ENCODE assay signal across 8 cellular contexts in genomic region chr16:58499615-58500328, GRCh38. TPM values are rescaled to one million over a fixed set of nuclear protein-coding genes. Genes with fewer than 3 reads are reported as not detected.
DNase-seq lines count a peak whose midpoint lies in the region; FAIRE-seq and TF ChIP-seq lines count a peak whose summit lies in the region.

Gene NDRG4 (plus strand): TSS chr16:58500143. CDS start chr16:58500249, 106 bp downstream.

- peak within 1 kb of the TSS; percentile 39 for H3K4me2 ChIP-seq in GM23248 (ENCODE audit: unreplicated experiment)

- H3K9me3 ChIP-seq in GM23248 (ENCODE audit: low read depth) (no peaks in the 10 kb centered on the region), WERI-Rb-1 (ENCODE audit: severe bottlenecking) (no peaks in the 10 kb centered on the region), suprapubic skin (no peaks in the 10 kb centered on the region)

- H3K36me3 ChIP-seq in GM23248 (ENCODE audit: low read depth) (no peaks in the 10 kb centered on the region), WERI-Rb-1 (no peaks in the 10 kb centered on the region), suprapubic skin (no peaks in the 10 kb centered on the region)

- WGBS in GM23248 (ENCODE audit: low coverage in 1 of 2, low lambda C conversion rate in 2 of 2, missing lambda C conversion rate in 2 of 2), 2 experiments, result 28 to 31% methylated on average over 23 of the region's 23 CpGs
- WGBS in suprapubic skin, result 34% methylated on average over 8 of the region's 23 CpGs

- no peaks in the 10 kb centered on the region for H4K20me1 ChIP-seq in GM23248 (ENCODE audit: insufficient read depth)

- H3K27ac ChIP-seq in GM23248 (no peak within 1 kb of the TSS), WERI-Rb-1 (peak within 1 kb of the TSS; percentile 69), suprapubic skin (no peak within 1 kb of the TSS)

- H3K4me1 ChIP-seq in GM23248 (ENCODE audit: insufficient read depth) (0 out of 2 replicates have a peak, but pooled peaks cover 8% of the 10 kb centered on the region), suprapubic skin (peaks cover 19% of the 10 kb centered on the region)

- DNase-seq in DMS 273 treated with DMSO at 0.1 percent for 48 hours (lab: John Stamatoyannopoulos, UW) (peak; percentile 60), GM23248 (peak; percentile 79), NCI-H128 (lab: John Stamatoyannopoulos, UW; ENCODE audit: unreplicated experiment) (peak; percentile 71), WERI-Rb-1 (peak; percentile 70), lung microvascular endothelial cell (ENCODE audit: low read depth in 2 of 2) (peak; percentile 56 to 67), suprapubic skin (ENCODE audit: low spot score in 2 of 2) (peak; percentile 67 to 80), GM19238 (ENCODE audit: insufficient read length, low spot score) (no peak)

- no peaks in the 10 kb centered on the region for H3K79me2 ChIP-seq in GM23248 (ENCODE audit: insufficient read depth)

- no peak for TF ChIP-seq EP300 in suprapubic skin (IDR thresholded peaks at IDR 0.05)

- no peak for TF ChIP-seq POLR2A in suprapubic skin (IDR thresholded peaks at IDR 0.05)

- H3K9me2 ChIP-seq in GM23248 (ENCODE audit: insufficient read depth), result no peaks in the 10 kb centered on the region

- H3K27me3 ChIP-seq in GM23248 (replicated peaks; ENCODE audit: insufficient read depth) (peaks cover 3% of the 10 kb centered on the region; the same call in 1 of the 2 replicates), WERI-Rb-1 (ENCODE audit: insufficient read depth, low read depth, severe bottlenecking) (no peaks in the 10 kb centered on the region), suprapubic skin (peaks cover 22% of the 10 kb centered on the region)

- peak within 1 kb of the TSS; percentile 67 for H2AFZ ChIP-seq in GM23248

- TF ChIP-seq CTCF in WERI-Rb-1 (IDR thresholded peaks at IDR 0.05; ENCODE audit: low read depth, low read length) (no peak), suprapubic skin (IDR thresholded peaks at IDR 0.05) (no peak)

- no peaks in the 10 kb centered on the region for H3F3A ChIP-seq in GM23248 (ENCODE audit: insufficient read depth)

- no peak within 1 kb of the TSS for H3K9ac ChIP-seq in GM23248

- peak; percentile 39 for FAIRE-seq in endometrium (lab: Jason Lieb, UNC)

- H3K4me3 ChIP-seq in GM23248 (peak within 1 kb of the TSS; percentile 56), WERI-Rb-1 (ENCODE audit: low read depth, low read length) (peak within 1 kb of the TSS; percentile 52), suprapubic skin (peak within 1 kb of the TSS; percentile 41)

- in situ Hi-C loops in GM23248 (cut with MboI), result loop anchor here (25.0 kb wide), 1 partner anchor 487 kb away; the partner anchor contains the start of genes USB1 and ZNF319

RNA-seq across cellular contexts. Expression of gene NDRG4, which starts in this region (rescaled TPM):
- total RNA-seq in GM23248 (2014; rRNA removed; shearing (Covaris generic)), result 4.7 and 7.1 TPM in 2 replicates
- 2.5 and 3.4 TPM in 2 replicates for polyA plus RNA-seq in GM23248 (2016; fragmentation: Nextera tagmentation; extraction: Ambion mirVana)
- total RNA-seq in lung microvascular endothelial cell, result 88.5 and 229 TPM in 2 replicates
- 10 to 100 TPM; 42.5 to 70.3 (median 50.7) TPM for total RNA-seq in suprapubic skin
